ENCODE assay signal across 26 cellular contexts in genomic region chr7:625376-625971, GRCh38.
DNase-seq lines count a peak whose midpoint lies in the region; ATAC-seq, FAIRE-seq and TF ChIP-seq lines count a peak whose summit lies in the region.
"Had no signal": no experiment of that assay in that cellular context is flagged by ENCODE, and none has a peak within 500 bp of the region (broad histone marks: within the 10 kb centered on the region; RNA-seq: fewer than 3 reads in every experiment).

No MANE protein-coding gene starts in this region.

- CTCF ChIA-PET in HEK293T (lab: Yijun Ruan, JAX) (no interaction called here), GM12878 (lab: Yijun Ruan, JAX) (interaction anchor here (0.7 to 1.4 kb wide), 2 partner anchors 48 to 358 kb away, joined by 3 to 4 read pairs; no protein-coding TSS in a partner anchor)

- SMC1A ChIA-PET in GM12878 (lab: Charles Lee; ENCODE audit: uncharacterized antibody, unreplicated experiment): no interaction called here

- no peaks in the 10 kb centered on the region for H3K4me1 ChIP-seq in GM12878 (ENCODE audit: control insufficient read depth, insufficient read depth, low read length)
- H3K4me1 ChIP-seq: A549, SJCRH30 had no signal

- no peaks in the 10 kb centered on the region; a peak in 1 of 4 replicates for H3K36me3 ChIP-seq in GM12878 (ENCODE audit: control insufficient read depth in 2 of 2, insufficient read depth in 2 of 2, low read length in 1 of 2)
- H3K36me3 ChIP-seq: SJCRH30 had no signal

- H3K27me3 ChIP-seq in GM12878 (replicated peaks in 1 of 2; ENCODE audit: control insufficient read depth in 2 of 2, insufficient read depth in 2 of 2, low read length in 1 of 2): no peaks in the 10 kb centered on the region
- H3K27me3 ChIP-seq: SJCRH30 had no signal

- H2AFZ ChIP-seq in GM12878 (ENCODE audit: control insufficient read depth, low read depth, low read length): no peak overlapping the region
- H2AFZ ChIP-seq: PC-9 had no signal

- intact Hi-C loops in GM12878 (cut with micrococcal nuclease; ENCODE audit: unreplicated experiment): no loop called here

- RAD21 ChIA-PET in GM12878 (lab: Charles Lee; ENCODE audit: unreplicated experiment): no interaction called here

- in situ Hi-C loops in GM12878 (cut with MboI): no loop called here

- no peak for TF ChIP-seq EP300 in GM12878 (IDR thresholded peaks at IDR 0.05; ENCODE audit: borderline replicate concordance in 1 of 2, control insufficient read depth in 1 of 2, low read depth in 2 of 2, low read length in 2 of 2)

- no peak for TF ChIP-seq CTCF in GM12878 (IDR thresholded peaks at IDR 0.05 in 2 of 3, conservative IDR thresholded peaks at IDR 0.05 in 1 of 3; ENCODE audit: control insufficient read depth in 2 of 3, extremely low read depth in 1 of 3, insufficient read depth in 1 of 3, low read depth in 3 of 3, low read length in 3 of 3)

- H3K4me3 ChIP-seq in GM12878 (no peak overlapping the region), iPS-18c (ENCODE audit: insufficient read depth, low read depth, low read length) (peak overlapping the region; percentile 31; the same call in 1 of the 2 replicates)
- H3K4me3 ChIP-seq: A549, K562, PC-9, SJCRH30 had no signal

- WGBS in GM12878 (ENCODE audit: insufficient coverage, insufficient replicate concordance, low lambda C conversion rate, missing lambda C conversion rate): 98% methylated on average over 5 of the region's 8 CpGs

- FAIRE-seq in GM12878 (lab: Jason Lieb, UNC): no peak
- FAIRE-seq in GM12892 (lab: Jason Lieb, UNC): no peak
- FAIRE-seq: A549, GM19239, H54 had no signal

- no peak overlapping the region for H3K9ac ChIP-seq in GM12878 (ENCODE audit: control insufficient read depth, insufficient read depth, low read length)

- ATAC-seq in GM12878 (no peak), HG03432 (IDR thresholded peaks at IDR 0.05; ENCODE audit: unreplicated experiment) (no peak)
- ATAC-seq: A549, K562, Right ventricle myocardium inferior, SK-N-SH treated with all-trans-retinoic acid at 6 μM for 48 hours had no signal

- no peak overlapping the region for H3K27ac ChIP-seq in GM12878 (ENCODE audit: control insufficient read depth, insufficient read depth)
- H3K27ac ChIP-seq: A549, C4-2B, PC-9, SJCRH30 had no signal

- no TSS peak for BruUV-seq in GM12878 (replicated peaks; lab: Mats Ljungman, UMichigan)

- H3K79me2 ChIP-seq in GM12878 (ENCODE audit: control insufficient read depth, insufficient read depth, low read length): no peaks in the 10 kb centered on the region

- no peak for DNase-seq in HEK293T (ENCODE audit: extremely low spot score)
- no peak for DNase-seq in GM12878 (ENCODE audit: low read depth, low spot score)
- DNase-seq in GM12892 (ENCODE audit: insufficient read length): no peak
- DNase-seq in NCI-H446 (lab: John Stamatoyannopoulos, UW): no peak
- DNase-seq in HUDEP-2 (lab: John Stamatoyannopoulos, UW; ENCODE audit: unreplicated experiment in 76 of 76): no peak
- DNase-seq: DMS79 treated with DMSO at 0.1 percent for 48 hours; GF-D8; MV-4-11; NCI-H1105 treated with DMSO at 0.1 percent for 48 hours; NCI-H146; NCI-H1930; NCI-H446 treated with DMSO at 0.1 percent for 48 hours; NCI-H526; NCI-H82; NK-92 treated with Interleukin-12 subunit alpha and Interleukin-12 subunit beta, amount 100 ng/mL, for 24 hours; PC-9; SJCRH30 had no signal

- TF ChIP-seq POLR2A in GM12878 (IDR thresholded peaks at IDR 0.05; ENCODE audit: low read depth, low read length): no peak
- TF ChIP-seq POLR2A in GM12892 (IDR thresholded peaks at IDR 0.05; ENCODE audit: low read depth, low read length): no peak

- no peaks in the 10 kb centered on the region for H4K20me1 ChIP-seq in GM12878 (ENCODE audit: control insufficient read depth, insufficient read depth)

- H3K9me3 ChIP-seq in GM12878 (replicated peaks; ENCODE audit: control insufficient read depth, insufficient read depth, low read length) (peaks cover 12% of the 10 kb centered on the region; the same call in 2 of the 3 replicates), iPS-18c (ENCODE audit: control insufficient read depth, insufficient read depth, low read length) (no peaks in the 10 kb centered on the region)

- no peak overlapping the region for H3K4me2 ChIP-seq in GM12878 (ENCODE audit: control insufficient read depth, insufficient read depth)
- H3K4me2 ChIP-seq: A549, PC-9 had no signal

- no peak for TF ChIP-seq RAD21 in GM12878 (IDR thresholded peaks at IDR 0.05; ENCODE audit: insufficient read depth, low read depth, low read length)

- POLR2A ChIA-PET in HEK293T (lab: Yijun Ruan, JAX) (no interaction called here), GM12878 (lab: Charles Lee) (interaction anchor here (0.7 kb wide), 1 partner anchor 12 kb away, joined by 3 read pairs; no protein-coding TSS in a partner anchor)

TF ChIP-seq in HEK293T, 16 proteins besides CTCF, POLR2A, EP300 and RAD21:
- TF ChIP-seq ARNT (IDR thresholded peaks at IDR 0.05) (no peak), SP1 (IDR thresholded peaks at IDR 0.05) (peak; percentile 53; the same call in 1 of the 2 replicates)

TF ChIP-seq in GM12878, 131 proteins besides CTCF, POLR2A, EP300 and RAD21:
- TF ChIP-seq POLR2AphosphoS2 (IDR thresholded peaks at IDR 0.05; ENCODE audit: low read depth, low read length) (no peak), CBX5 (IDR thresholded peaks at IDR 0.05; ENCODE audit: low read depth) (peak; percentile 78; the same call in 1 of the 2 replicates), IRF5 (IDR thresholded peaks at IDR 0.05; ENCODE audit: borderline replicate concordance) (no peak), JUND (IDR thresholded peaks at IDR 0.05; ENCODE audit: low read depth, low read length) (no peak), ZNF217 (IDR thresholded peaks at IDR 0.05) (no peak), CBX3 (IDR thresholded peaks at IDR 0.05; ENCODE audit: borderline replicate concordance, low read depth) (no peak)
TF ChIP-seq in GM12878: peak in this region for 1.
